ENCODE assay signal across 11 cellular contexts in genomic region chr18:67265464-67266245, GRCh38.
DNase-seq lines count a peak whose midpoint lies in the region; ATAC-seq, FAIRE-seq and TF ChIP-seq lines count a peak whose summit lies in the region.
"Had no signal": no experiment of that assay in that cellular context is flagged by ENCODE, and none has a peak within 500 bp of the region (broad histone marks: within the 10 kb centered on the region; RNA-seq: fewer than 3 reads in every experiment).

No MANE protein-coding gene starts in this region.

- H3K9me3 ChIP-seq in adipocyte (ENCODE audit: control insufficient read depth, low read length): no peaks in the 10 kb centered on the region
- no peaks in the 10 kb centered on the region for H3K9me3 ChIP-seq in keratinocyte (ENCODE audit: control insufficient read depth, low read depth, low read length)
- no peaks in the 10 kb centered on the region for H3K9me3 ChIP-seq in mucosa of descending colon

- no peak overlapping the region for H3K4me3 ChIP-seq in AG10803 (ENCODE audit: low read length)
- H3K4me3 ChIP-seq in adipocyte (ENCODE audit: low read length): peak overlapping the region; percentile 26
- peak overlapping the region in 1 of 3 experiments; percentile 44 for H3K4me3 ChIP-seq in keratinocyte (ENCODE audit: control insufficient read depth in 2 of 3, extremely low read depth in 1 of 3, insufficient read depth in 2 of 3, low read depth in 1 of 3, low read length in 3 of 3)
- no peak overlapping the region for H3K4me3 ChIP-seq in mucosa of descending colon
- H3K4me3 ChIP-seq: skin epidermis had no signal

- intact Hi-C loops in sciatic nerve (cut with DNase I): no loop called here
- intact Hi-C loops in mucosa of descending colon (cut with DNase I, micrococcal nuclease): no loop called here

- TF ChIP-seq CTCF in AG10803 (conservative IDR thresholded peaks at IDR 0.05; ENCODE audit: low read length): no peak
- TF ChIP-seq CTCF in HFFc6 (IDR thresholded peaks at IDR 0.05): no peak
- no peak for TF ChIP-seq CTCF in keratinocyte (optimal IDR thresholded peaks at IDR 0.05 in 1 of 3, IDR thresholded peaks at IDR 0.05 in 1 of 3, conservative IDR thresholded peaks at IDR 0.05 in 1 of 3; ENCODE audit: extremely low read depth in 1 of 3, insufficient read depth in 2 of 3, low read length in 3 of 3)
- no peak for TF ChIP-seq CTCF in mucosa of descending colon (IDR thresholded peaks at IDR 0.05)

- peak; percentile 46 for FAIRE-seq in keratinocyte (lab: Jason Lieb, UNC)
- FAIRE-seq: G401.6 had no signal

- DNase-seq in AG10803 (ENCODE audit: low read depth) (peak; percentile 79), HFFc6 (peak; percentile 78), adipocyte (ENCODE audit: low read depth) (peak; percentile 83), keratinocyte (ENCODE audit: low read depth, low spot score) (no peak), sciatic nerve (ENCODE audit: low spot score) (no peak), NCI-H524 (lab: John Stamatoyannopoulos, UW) (no peak), mucosa of descending colon (no peak)
- DNase-seq: NCI-H146 had no signal

- no peaks in the 10 kb centered on the region for H3K36me3 ChIP-seq in adipocyte (ENCODE audit: control insufficient read depth, insufficient read depth, low read length, severe bottlenecking)
- no peaks in the 10 kb centered on the region for H3K36me3 ChIP-seq in keratinocyte (ENCODE audit: control insufficient read depth in 2 of 2, extremely low read depth in 1 of 2, insufficient read depth in 2 of 2, low read length in 2 of 2)
- H3K36me3 ChIP-seq in mucosa of descending colon (ENCODE audit: low read depth): no peaks in the 10 kb centered on the region

- H3K4me1 Mint-ChIP-seq in HFFc6 (ENCODE audit: low read depth): peaks cover 67% of the 10 kb centered on the region

- H3K4me1 ChIP-seq in adipocyte (ENCODE audit: control insufficient read depth, insufficient read depth, low read length): peaks cover 33% of the 10 kb centered on the region
- H3K4me1 ChIP-seq in keratinocyte (ENCODE audit: control insufficient read depth, extremely low read depth, insufficient read depth, low read length): peaks cover 7% of the 10 kb centered on the region
- H3K4me1 ChIP-seq in mucosa of descending colon (ENCODE audit: low read depth): no peaks in the 10 kb centered on the region

- H3K27me3 ChIP-seq in adipocyte (replicated peaks; ENCODE audit: control insufficient read depth, insufficient read depth, low read length) (no peaks in the 10 kb centered on the region), keratinocyte (ENCODE audit: control insufficient read depth, extremely low read depth, insufficient read depth, low read length) (no peaks in the 10 kb centered on the region)

- no peaks in the 10 kb centered on the region for H3K9me1 ChIP-seq in keratinocyte (ENCODE audit: control insufficient read depth, extremely low read depth, insufficient read depth, low read length)

- peaks cover 4% of the 10 kb centered on the region for H3K36me3 Mint-ChIP-seq in HFFc6 (ENCODE audit: low read depth)

- H3K79me2 ChIP-seq in keratinocyte (ENCODE audit: control insufficient read depth, insufficient read depth, low read length): no peaks in the 10 kb centered on the region

- no peak for ATAC-seq in GM21381 (IDR thresholded peaks at IDR 0.05; ENCODE audit: unreplicated experiment)
- no peak for ATAC-seq in sciatic nerve
- no peak for ATAC-seq in mucosa of descending colon

- H3K9me3 Mint-ChIP-seq in HFFc6: no peaks in the 10 kb centered on the region

- H3K27ac Mint-ChIP-seq in HFFc6: peak overlapping the region; percentile 87

- peak overlapping the region; percentile 60 for H3K4me3 Mint-ChIP-seq in HFFc6

- H3K27me3 Mint-ChIP-seq in HFFc6 (ENCODE audit: insufficient read depth): no peaks in the 10 kb centered on the region

- no peaks in the 10 kb centered on the region for H4K20me1 ChIP-seq in keratinocyte (ENCODE audit: control insufficient read depth, extremely low read depth, insufficient read depth, low read length)

- dilution Hi-C loops in keratinocyte (cut with MboI; ENCODE audit: extremely low pct_ligation_motif_present, low sequenced_read_pairs): no loop called here

- H3K4me2 ChIP-seq in keratinocyte (ENCODE audit: control insufficient read depth, extremely low read depth, insufficient read depth, low read depth, low read length): peak overlapping the region; percentile 43

- H2AFZ ChIP-seq in keratinocyte (ENCODE audit: control insufficient read depth, low read length): peak overlapping the region; percentile 56

- H3K27ac ChIP-seq in keratinocyte (ENCODE audit: control insufficient read depth, insufficient read depth, low read length): peak overlapping the region; percentile 42

- H3K9ac ChIP-seq in adipocyte (ENCODE audit: low read length) (peak overlapping the region; percentile 72), keratinocyte (ENCODE audit: control insufficient read depth, extremely low read depth, insufficient read depth, low read length) (no peak overlapping the region)

Comparison
In these comparisons a context has a peak if more than half of its experiments do, and no peak if none do; other contexts are left out.
1. DNase-seq: peak in AG10803 (single experiment), HFFc6 (single experiment) and adipocyte (single experiment); none in keratinocyte (single experiment), sciatic nerve (single experiment), NCI-H524 (0 of 2) and mucosa of descending colon (0 of 3).